Comparison of ENCODE assay signal across 15 cellular contexts in genomic region chr17:50209133-50209471, GRCh38. TPM values are rescaled to one million over a fixed set of nuclear protein-coding genes. Genes with fewer than 3 reads are reported as not detected.
DNase-seq lines count a peak whose midpoint lies in the region; ATAC-seq and TF ChIP-seq lines count a peak whose summit lies in the region.
"Had no signal": no experiment of that assay in that cellular context is flagged by ENCODE, and none has a peak within 500 bp of the region (broad histone marks: within the 10 kb centered on the region; RNA-seq: fewer than 3 reads in every experiment).

No MANE protein-coding gene starts in this region.

- CTCF ChIA-PET in A673 (lab: Charles Lee) = interaction anchor here (0.6 kb wide), 1 partner anchor 89 kb away, joined by 7 read pairs; no protein-coding TSS in a partner anchor

- H3K9me3 ChIP-seq in right atrium auricular region = no peaks in the 10 kb centered on the region
- no peaks in the 10 kb centered on the region for H3K9me3 ChIP-seq in prostate gland
- no peaks in the 10 kb centered on the region for H3K9me3 ChIP-seq in vagina
- no peaks in the 10 kb centered on the region for H3K9me3 ChIP-seq in A673 (ENCODE audit: low read depth, low read length, poor library complexity, severe bottlenecking)

- H3K4me1 ChIP-seq in right atrium auricular region (peaks cover 2 to 53% of the 10 kb centered on the region in 2 donors), prostate gland (replicated peaks) (no peaks in the 10 kb centered on the region), vagina (peaks cover 79% of the 10 kb centered on the region), A673 (ENCODE audit: insufficient read depth, low read length, poor library complexity, severe bottlenecking) (peaks cover 23% of the 10 kb centered on the region)

- DNase-seq in right atrium auricular region (ENCODE audit: low spot score) (no peak), Right ventricle myocardium superior (no peak), fibroblast of the aortic adventitia (ENCODE audit: low read depth) (no peak), prostate gland (ENCODE audit: low spot score) (no peak), vagina (ENCODE audit: extremely low spot score in 2 of 2) (no peak), DMS53 treated with DMSO at 0.1 percent for 48 hours (lab: John Stamatoyannopoulos, UW; ENCODE audit: unreplicated experiment) (no peak), A673 (ENCODE audit: low spot score) (no peak), foreskin melanocyte (no peak)
- DNase-seq: activated CD4-positive, alpha-beta T cell treated with anti-CD3 and anti-CD28 coated beads for 36 hours; activated T-cell treated with anti-CD3 and anti-CD28 coated beads, Interleukin-2, amount 50 U/mL, for 24 hours; DMS53; hippocampal formation; NCI-H2107; SW 1271 had no signal

- H3K36me3 ChIP-seq in right atrium auricular region = no peaks in the 10 kb centered on the region
- H3K36me3 ChIP-seq in prostate gland = no peaks in the 10 kb centered on the region
- H3K36me3 ChIP-seq in vagina = no peaks in the 10 kb centered on the region
- H3K36me3 ChIP-seq in A673 (ENCODE audit: insufficient read depth, low read length, poor library complexity, severe bottlenecking) = no peaks in the 10 kb centered on the region

- intact Hi-C loops in Right ventricle myocardium superior (cut with DNase I) (no loop called here), prostate gland (cut with DNase I) (no loop called here), vagina (cut with DNase I) (no loop called here), A673 (cut with micrococcal nuclease; ENCODE audit: unreplicated experiment) (no loop called here)

- POLR2A ChIA-PET in A673 (lab: Charles Lee; ENCODE audit: low non-redundant PET) = interaction anchor here (0.7 kb wide), 1 partner anchor 8 kb away, joined by 3 read pairs; no protein-coding TSS in a partner anchor

- H3K4me3 ChIP-seq in right atrium auricular region (no peak overlapping the region), fibroblast of the aortic adventitia (ENCODE audit: low read depth, low read length) (peak overlapping the region; percentile 33), prostate gland (no peak overlapping the region), vagina (no peak overlapping the region), A673 (ENCODE audit: low read depth, low read length, poor library complexity, severe bottlenecking) (no peak overlapping the region)

- 85% methylated on average over 6 of the region's 6 CpGs for WGBS in prostate gland

- BruUV-seq in A673 (replicated peaks; lab: Mats Ljungman, UMichigan) = no TSS peak

- TF ChIP-seq POLR2A in prostate gland (IDR thresholded peaks at IDR 0.05) = no peak
- TF ChIP-seq POLR2A in vagina (IDR thresholded peaks at IDR 0.05) = no peak

- TF ChIP-seq CTCF in right atrium auricular region (IDR thresholded peaks at IDR 0.05) = no peak
- no peak for TF ChIP-seq CTCF in fibroblast of the aortic adventitia (IDR thresholded peaks at IDR 0.05; ENCODE audit: insufficient read depth, low read length)
- TF ChIP-seq CTCF in prostate gland (IDR thresholded peaks at IDR 0.05) = no peak
- no peak for TF ChIP-seq CTCF in vagina (IDR thresholded peaks at IDR 0.05)
- no peak for TF ChIP-seq CTCF in A673 (conservative IDR thresholded peaks at IDR 0.05; ENCODE audit: low read depth, low read length)

- peak overlapping the region; percentile 73 to 84 for H3K27ac ChIP-seq in right atrium auricular region
- peak overlapping the region; percentile 12 to 61 for H3K27ac ChIP-seq in prostate gland
- H3K27ac ChIP-seq in vagina = peak overlapping the region; percentile 97
- no peak overlapping the region for H3K27ac ChIP-seq in A673 (ENCODE audit: low read depth, low read length, poor library complexity, severe bottlenecking)

- H3K27me3 ChIP-seq in right atrium auricular region (no peaks in the 10 kb centered on the region), prostate gland (replicated peaks; ENCODE audit: insufficient read depth) (no peaks in the 10 kb centered on the region), vagina (no peaks in the 10 kb centered on the region), A673 (replicated peaks; ENCODE audit: insufficient read depth, low read depth, low read length, poor library complexity) (no peaks in the 10 kb centered on the region)

- no peak for ATAC-seq in Right ventricle myocardium superior (ENCODE audit: poor library complexity)
- ATAC-seq: activated CD4-positive, alpha-beta T cell treated with anti-CD3 and anti-CD28 coated beads for 36 hours had no signal

RNA-seq across cellular contexts. Expression of gene COL1A1, which starts 7.7 kb away (rescaled TPM):
- total RNA-seq in right atrium auricular region = 100 to 1,000 TPM in 1 of 2 donors, 10 to 100 TPM in 1; 19.8 to 180 TPM
- 28.1 TPM for total RNA-seq in Right ventricle myocardium superior
- 2,633 and 16,513 TPM in 2 replicates for total RNA-seq in fibroblast of the aortic adventitia (ENCODE audit: low replicate concordance)
- total RNA-seq in prostate gland = 10 to 100 TPM; 21.5 to 81.0 TPM
- 171 TPM for total RNA-seq in vagina
- total RNA-seq in A673 (2021) = 24.6 and 44.7 TPM in 2 replicates

RNA-seq across cellular contexts. Expression of gene SGCA, which starts 43.3 kb away (rescaled TPM):
- total RNA-seq in right atrium auricular region (100 to 1,000 TPM; 120 to 207 TPM), Right ventricle myocardium superior (135 TPM), fibroblast of the aortic adventitia (ENCODE audit: low replicate concordance) (0.65 and 0.90 TPM in 2 replicates), prostate gland (10 to 100 TPM; 13.9 to 19.4 TPM), vagina (2.2 TPM), A673 (2021) (not detected in 2 replicates)
- total RNA-seq: MCF 10A had no signal

RNA-seq across cellular contexts. Expression of gene PPP1R9B, which starts 58.6 kb away (rescaled TPM):
- total RNA-seq in right atrium auricular region = 10 to 100 TPM; 16.9 to 24.2 TPM
- total RNA-seq in Right ventricle myocardium superior = 35.4 TPM
- 59.3 and 85.4 TPM in 2 replicates for total RNA-seq in fibroblast of the aortic adventitia (ENCODE audit: low replicate concordance)
- 10 to 100 TPM; 36.2 to 79.7 TPM for total RNA-seq in prostate gland
- total RNA-seq in vagina = 37.6 TPM
- 61.3 and 68.4 TPM in 2 replicates for total RNA-seq in A673 (2021)

Comparison
In these comparisons a context has a peak if more than half of its experiments do, and no peak if none do; other contexts are left out.
1. RNA of gene COL1A1, which starts 7.7 kb away (total RNA-seq): 2,633 to 16,513 TPM in fibroblast of the aortic adventitia; 19.8 to 180 TPM in right atrium auricular region, 171 TPM in vagina (single experiment), 21.5 to 81.0 TPM in prostate gland, 28.1 TPM in Right ventricle myocardium superior (single experiment) and 24.6 to 44.7 TPM in A673; every median in the first group is over 10 times any median in the second.